8 cellular contexts compared by ENCODE assay signal in the genomic region with DNA sequence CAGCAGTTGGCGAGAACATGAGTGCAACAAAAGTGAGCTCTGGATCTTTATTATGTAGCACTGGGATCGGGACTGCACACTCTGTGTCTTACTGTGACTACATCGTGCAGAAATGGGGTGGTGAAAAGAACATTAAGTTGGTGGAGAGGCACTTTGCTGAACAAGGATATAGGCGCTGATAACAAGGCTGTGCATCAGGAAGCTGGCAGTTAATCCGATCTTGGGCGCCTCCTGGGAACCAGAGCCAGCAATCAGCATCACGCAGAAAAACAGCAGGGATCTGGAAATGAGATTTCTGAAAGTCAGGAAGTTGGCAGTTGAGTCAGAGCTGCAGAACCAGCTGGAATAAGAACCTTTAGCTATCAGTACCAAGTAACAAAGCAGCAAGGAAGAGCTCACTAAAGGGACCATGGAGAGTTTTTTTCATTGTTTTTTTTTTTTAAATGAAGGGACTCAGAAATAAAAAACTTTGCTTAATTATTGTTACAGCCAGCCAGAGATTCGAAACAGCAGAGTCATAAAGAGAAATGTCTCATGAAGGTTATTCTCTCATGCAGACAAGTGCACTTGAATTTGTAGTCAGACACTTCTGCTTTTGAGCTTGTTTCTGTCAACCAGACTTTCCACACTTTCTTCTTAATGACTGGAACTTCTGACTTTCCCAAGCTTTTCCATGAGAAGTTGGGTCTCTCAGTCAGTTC. TPM values are rescaled to one million over a fixed set of nuclear protein-coding genes. Genes with fewer than 3 reads are reported as not detected.
DNase-seq lines count a peak whose midpoint lies in the region; ATAC-seq and TF ChIP-seq lines count a peak whose summit lies in the region.

No MANE protein-coding gene starts in this region.

- POLR2A ChIA-PET in CD8-positive, alpha-beta memory T cell (lab: Charles Lee), result no interaction called here

- H3K4me1 Mint-ChIP-seq in T-helper 2 cell treated with Interferon-gamma antibody and Interleukin-4, amounts not matched to agents 5 μg/mL and 100 μg/mL, for 36 hours (ENCODE audit: low read depth), result no peaks in the 10 kb centered on the region
- no peaks in the 10 kb centered on the region for H3K4me1 Mint-ChIP-seq in CD8-positive, alpha-beta memory T cell

- H3K27me3 Mint-ChIP-seq in T-helper 2 cell treated with Interferon-gamma antibody and Interleukin-4, amounts not matched to agents 5 μg/mL and 100 μg/mL, for 36 hours (ENCODE audit: low read depth), result peaks cover 5% of the 10 kb centered on the region
- H3K27me3 Mint-ChIP-seq in CD8-positive, alpha-beta memory T cell, result peaks cover 0 to 1% of the 10 kb centered on the region in 2 donors

- no peaks in the 10 kb centered on the region for H3K36me3 ChIP-seq in CD8-positive, alpha-beta memory T cell (ENCODE audit: insufficient read depth, low read length)

- DNase-seq in D341Med (ENCODE audit: low spot score) (peak; percentile 72), NCI-H226 (peak; percentile 72), foreskin keratinocyte (peak in 1 of 2 donors; percentile 18), NK-92 (lab: John Stamatoyannopoulos, UW; ENCODE audit: unreplicated experiment) (no peak)
- DNase-seq in T-helper 2 cell treated with Interferon-gamma antibody and Interleukin-4, amounts not matched to agents 5 μg/mL and 100 μg/mL, for 36 hours (ENCODE audit: low spot score), result no peak
- no peak for DNase-seq in effector CD8-positive, alpha-beta T cell (lab: John Stamatoyannopoulos, UW)
- no peak for DNase-seq in CD8-positive, alpha-beta memory T cell

- peak; percentile 49 for TF ChIP-seq CTCF in foreskin keratinocyte (conservative IDR thresholded peaks at IDR 0.05)

- no peaks in the 10 kb centered on the region for H3K27me3 ChIP-seq in foreskin keratinocyte
- H3K27me3 ChIP-seq in CD8-positive, alpha-beta memory T cell (ENCODE audit: insufficient read depth, low read length, poor library complexity, severe bottlenecking), result no peaks in the 10 kb centered on the region

- H3K9me3 ChIP-seq in CD8-positive, alpha-beta memory T cell (ENCODE audit: low read length), result no peaks in the 10 kb centered on the region

- no peaks in the 10 kb centered on the region for H3K9me3 Mint-ChIP-seq in T-helper 2 cell treated with Interferon-gamma antibody and Interleukin-4, amounts not matched to agents 5 μg/mL and 100 μg/mL, for 36 hours
- no peaks in the 10 kb centered on the region for H3K9me3 Mint-ChIP-seq in CD8-positive, alpha-beta memory T cell

- ATAC-seq in GM21576 (IDR thresholded peaks at IDR 0.05; ENCODE audit: unreplicated experiment), result peak; percentile 52
- ATAC-seq in foreskin keratinocyte, result peak; percentile 40

- CTCF ChIA-PET in CD8-positive, alpha-beta memory T cell (lab: Charles Lee), result no interaction called here

- peaks cover 9% of the 10 kb centered on the region for H3K4me1 ChIP-seq in foreskin keratinocyte
- H3K4me1 ChIP-seq in CD8-positive, alpha-beta memory T cell (ENCODE audit: insufficient read depth, low read length), result no peaks in the 10 kb centered on the region

- H3K4me3 Mint-ChIP-seq in T-helper 2 cell treated with Interferon-gamma antibody and Interleukin-4, amounts not matched to agents 5 μg/mL and 100 μg/mL, for 36 hours, result no peak overlapping the region
- no peak overlapping the region for H3K4me3 Mint-ChIP-seq in CD8-positive, alpha-beta memory T cell

- no peak overlapping the region for H3K4me3 ChIP-seq in CD8-positive, alpha-beta memory T cell (ENCODE audit: low read length)

- no peak overlapping the region for H3K27ac ChIP-seq in foreskin keratinocyte
- H3K27ac ChIP-seq in CD8-positive, alpha-beta memory T cell (ENCODE audit: low read depth, low read length), result no peak overlapping the region

- H3K36me3 Mint-ChIP-seq in T-helper 2 cell treated with Interferon-gamma antibody and Interleukin-4, amounts not matched to agents 5 μg/mL and 100 μg/mL, for 36 hours (ENCODE audit: low read depth), result no peaks in the 10 kb centered on the region
- no peaks in the 10 kb centered on the region for H3K36me3 Mint-ChIP-seq in CD8-positive, alpha-beta memory T cell

- no peak overlapping the region for H3K27ac Mint-ChIP-seq in T-helper 2 cell treated with Interferon-gamma antibody and Interleukin-4, amounts not matched to agents 5 μg/mL and 100 μg/mL, for 36 hours
- H3K27ac Mint-ChIP-seq in CD8-positive, alpha-beta memory T cell, result no peak overlapping the region

RNA-seq across cellular contexts. Expression of gene MYO3B, which starts 22.8 kb away (rescaled TPM):
- total RNA-seq in foreskin keratinocyte, result 2.6 and 2.8 TPM in 2 replicates
- polyA plus RNA-seq in foreskin keratinocyte, result 0.54 and 0.75 TPM in 2 replicates
- total RNA-seq in CD8-positive, alpha-beta memory T cell, result under 1 TPM; 0.18 to 0.33 TPM
- polyA plus RNA-seq in CD8-positive, alpha-beta memory T cell, result 0.08 TPM

Comparison
In these comparisons a context has a peak if more than half of its experiments do, and no peak if none do; other contexts are left out.
1. DNase-seq: peak in D341Med (single experiment) and NCI-H226 (single experiment); none in T-helper 2 cell treated with Interferon-gamma antibody and Interleukin-4, amounts not matched to agents 5 μg/mL and 100 μg/mL, for 36 hours (single experiment), effector CD8-positive, alpha-beta T cell (single experiment), CD8-positive, alpha-beta memory T cell (0 of 5) and NK-92 (single experiment).